Comparison of ENCODE assay signal across 8 cellular contexts in the genomic region with DNA sequence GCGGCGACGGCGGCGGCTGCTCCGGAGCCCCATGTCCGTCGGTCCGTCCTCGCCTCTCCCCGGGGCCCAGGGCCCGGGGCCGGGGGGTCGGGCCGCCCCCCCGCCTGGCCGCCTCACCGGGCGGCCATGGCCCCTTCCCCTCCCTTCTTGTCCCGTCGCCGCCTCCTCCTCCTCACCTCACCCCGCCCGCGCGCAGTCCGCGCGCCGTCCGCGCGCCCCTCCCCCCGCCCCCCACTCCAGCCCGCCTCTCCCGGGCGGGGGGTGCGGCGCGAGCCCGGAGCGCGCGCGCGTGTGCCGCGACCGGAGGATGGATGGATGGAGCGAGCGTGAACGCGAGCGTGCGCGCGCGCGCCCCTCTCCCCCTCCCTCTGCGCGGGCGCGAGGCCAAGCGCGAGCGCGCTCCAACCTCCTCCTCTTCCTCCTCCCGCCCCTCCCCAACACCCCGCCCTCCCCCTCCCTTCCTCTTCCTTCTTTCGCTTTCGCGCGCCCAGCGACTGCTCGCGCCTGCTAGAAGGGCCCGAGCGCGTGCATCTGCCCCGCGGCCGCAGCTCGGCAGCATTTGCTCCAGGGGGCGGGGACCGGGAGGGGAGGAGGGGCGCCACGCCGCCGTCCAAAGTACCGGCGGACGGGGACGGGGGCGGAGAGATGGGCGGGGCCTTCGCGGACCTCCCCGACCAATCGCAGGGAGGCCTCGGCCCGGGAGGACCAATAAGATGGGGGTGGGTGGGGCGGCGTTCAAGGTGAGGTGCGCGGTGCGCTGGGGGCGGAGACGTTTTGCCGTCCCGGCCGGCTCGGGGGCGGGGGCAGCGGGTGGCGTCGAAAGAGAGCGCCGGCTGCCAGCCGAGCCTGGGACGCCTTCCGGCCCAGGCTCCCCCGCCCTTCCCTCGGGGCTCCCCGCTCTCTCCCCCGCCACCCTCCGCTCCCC. TPM values are rescaled to one million over a fixed set of nuclear protein-coding genes. Genes with fewer than 3 reads are reported as not detected.
DNase-seq lines count a peak whose midpoint lies in the region; ATAC-seq and TF ChIP-seq lines count a peak whose summit lies in the region.

TSS of gene ATXN7L3 (minus strand) at position 332 of the 925 bp plus-strand sequence. CDS start 1,814 bp downstream, outside the sequence.

- WGBS in liver: under 1% methylated on average over 126 of the region's 126 CpGs

- no peak for TF ChIP-seq CTCF in liver (IDR thresholded peaks at IDR 0.05; ENCODE audit: low read depth, low read length, missing input control)

- no peaks in the 10 kb centered on the region for H3K27me3 Mint-ChIP-seq in dendritic cell treated with granulocyte-macrophage colony-stimulating factor and Interleukin-4, amounts not matched to agents 40 ng/mL and 50 ng/mL, for 4 days

- H3K27me3 ChIP-seq in liver (ENCODE audit: control insufficient read depth in 4 of 4, insufficient read depth in 4 of 4, low read length in 3 of 4): no peaks in the 10 kb centered on the region

- no peak for TF ChIP-seq RAD21 in liver (IDR thresholded peaks at IDR 0.05)

- H3K4me3 ChIP-seq in liver (ENCODE audit: low read depth in 1 of 3, low read length in 3 of 3): peak within 1 kb of the TSS; percentile 64 to 89 (median 85)

- peak within 1 kb of the TSS; percentile 79 to 86 for H3K9ac ChIP-seq in liver (ENCODE audit: low read depth in 1 of 2, low read length in 2 of 2)

- peaks cover 75% of the 10 kb centered on the region for H3K4me1 Mint-ChIP-seq in dendritic cell treated with granulocyte-macrophage colony-stimulating factor and Interleukin-4, amounts not matched to agents 40 ng/mL and 50 ng/mL, for 4 days (ENCODE audit: low read depth)

- H3K9me3 ChIP-seq in liver (ENCODE audit: control insufficient read depth in 4 of 4, low read length in 3 of 4): no peaks in the 10 kb centered on the region

- peak within 1 kb of the TSS; percentile 92 for H3K4me3 Mint-ChIP-seq in dendritic cell treated with granulocyte-macrophage colony-stimulating factor and Interleukin-4, amounts not matched to agents 40 ng/mL and 50 ng/mL, for 4 days

- intact Hi-C loops in dendritic cell treated with granulocyte-macrophage colony-stimulating factor and Interleukin-4, amounts not matched to agents 40 ng/mL and 50 ng/mL, for 4 days (cut with micrococcal nuclease): loop anchor here (1.0 to 10.0 kb wide), 3 partner anchors 14 to 305 kb away; partner anchors contain the start of genes GPATCH8, TMUB2 and UBTF

- peak; percentile 71 for ATAC-seq in GM19372 (IDR thresholded peaks at IDR 0.05; ENCODE audit: low read depth, unreplicated experiment)
- peak; percentile 52 for ATAC-seq in HG03565 (IDR thresholded peaks at IDR 0.05; ENCODE audit: unreplicated experiment)

- H3K36me3 Mint-ChIP-seq in dendritic cell treated with granulocyte-macrophage colony-stimulating factor and Interleukin-4, amounts not matched to agents 40 ng/mL and 50 ng/mL, for 4 days (ENCODE audit: low read depth): peaks cover 49% of the 10 kb centered on the region

- H3K27ac ChIP-seq in liver (ENCODE audit: low read depth in 1 of 2, low read length in 2 of 2): peak within 1 kb of the TSS; percentile 88 to 94

- DNase-seq in C1 segment of cervical spinal cord (lab: John Stamatoyannopoulos, UW) (peak; percentile 78 to 97 (median 94)), NCI-H774 (lab: John Stamatoyannopoulos, UW) (peak; percentile 98)
- DNase-seq in activated CD4-positive, alpha-beta T cell treated with anti-CD3 and anti-CD28 coated beads, Interleukin-2, amount 50 U/mL, for 4 hours: peak; percentile 100
- DNase-seq in stimulated activated CD4-positive, alpha-beta T cell treated with anti-CD3 and anti-CD28 coated beads, Interleukin-4, amount 100 ng/mL, for 1 hour: peak; percentile 100

- H3K36me3 ChIP-seq in liver (ENCODE audit: control insufficient read depth in 4 of 4, insufficient read depth in 3 of 4, low read depth in 1 of 4, low read length in 3 of 4): peaks cover 0 to 15% (median 12%) of the 10 kb centered on the region in 4 donors

- H3K4me1 ChIP-seq in liver (ENCODE audit: control insufficient read depth in 4 of 4, insufficient read depth in 4 of 4, low read length in 3 of 4): peaks cover 6 to 14% (median 12%) of the 10 kb centered on the region in 4 donors

- peak within 1 kb of the TSS; percentile 97 for H3K27ac Mint-ChIP-seq in dendritic cell treated with granulocyte-macrophage colony-stimulating factor and Interleukin-4, amounts not matched to agents 40 ng/mL and 50 ng/mL, for 4 days

- H3K9me3 Mint-ChIP-seq in dendritic cell treated with granulocyte-macrophage colony-stimulating factor and Interleukin-4, amounts not matched to agents 40 ng/mL and 50 ng/mL, for 4 days: no peaks in the 10 kb centered on the region

TF ChIP-seq in liver, 16 proteins besides CTCF, POLR2A, EP300 and RAD21:
- TF ChIP-seq FOXA2 (IDR thresholded peaks at IDR 0.05): no peak
- TF ChIP-seq HNF4G (IDR thresholded peaks at IDR 0.05): no peak
- TF ChIP-seq YY1 (IDR thresholded peaks at IDR 0.05): peak; percentile 26
- TF ChIP-seq, protein P1, sequence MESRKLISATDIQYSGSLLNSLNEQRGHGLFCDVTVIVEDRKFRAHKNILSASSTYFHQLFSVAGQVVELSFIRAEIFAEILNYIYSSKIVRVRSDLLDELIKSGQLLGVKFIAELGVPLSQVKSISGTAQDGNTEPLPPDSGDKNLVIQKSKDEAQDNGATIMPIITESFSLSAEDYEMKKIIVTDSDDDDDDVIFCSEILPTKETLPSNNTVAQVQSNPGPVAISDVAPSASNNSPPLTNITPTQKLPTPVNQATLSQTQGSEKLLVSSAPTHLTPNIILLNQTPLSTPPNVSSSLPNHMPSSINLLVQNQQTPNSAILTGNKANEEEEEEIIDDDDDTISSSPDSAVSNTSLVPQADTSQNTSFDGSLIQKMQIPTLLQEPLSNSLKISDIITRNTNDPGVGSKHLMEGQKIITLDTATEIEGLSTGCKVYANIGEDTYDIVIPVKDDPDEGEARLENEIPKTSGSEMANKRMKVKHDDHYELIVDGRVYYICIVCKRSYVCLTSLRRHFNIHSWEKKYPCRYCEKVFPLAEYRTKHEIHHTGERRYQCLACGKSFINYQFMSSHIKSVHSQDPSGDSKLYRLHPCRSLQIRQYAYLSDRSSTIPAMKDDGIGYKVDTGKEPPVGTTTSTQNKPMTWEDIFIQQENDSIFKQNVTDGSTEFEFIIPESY (IDR thresholded peaks at IDR 0.05): no peak
- TF ChIP-seq MAX (IDR thresholded peaks at IDR 0.05): no peak
- TF ChIP-seq, protein P2, sequence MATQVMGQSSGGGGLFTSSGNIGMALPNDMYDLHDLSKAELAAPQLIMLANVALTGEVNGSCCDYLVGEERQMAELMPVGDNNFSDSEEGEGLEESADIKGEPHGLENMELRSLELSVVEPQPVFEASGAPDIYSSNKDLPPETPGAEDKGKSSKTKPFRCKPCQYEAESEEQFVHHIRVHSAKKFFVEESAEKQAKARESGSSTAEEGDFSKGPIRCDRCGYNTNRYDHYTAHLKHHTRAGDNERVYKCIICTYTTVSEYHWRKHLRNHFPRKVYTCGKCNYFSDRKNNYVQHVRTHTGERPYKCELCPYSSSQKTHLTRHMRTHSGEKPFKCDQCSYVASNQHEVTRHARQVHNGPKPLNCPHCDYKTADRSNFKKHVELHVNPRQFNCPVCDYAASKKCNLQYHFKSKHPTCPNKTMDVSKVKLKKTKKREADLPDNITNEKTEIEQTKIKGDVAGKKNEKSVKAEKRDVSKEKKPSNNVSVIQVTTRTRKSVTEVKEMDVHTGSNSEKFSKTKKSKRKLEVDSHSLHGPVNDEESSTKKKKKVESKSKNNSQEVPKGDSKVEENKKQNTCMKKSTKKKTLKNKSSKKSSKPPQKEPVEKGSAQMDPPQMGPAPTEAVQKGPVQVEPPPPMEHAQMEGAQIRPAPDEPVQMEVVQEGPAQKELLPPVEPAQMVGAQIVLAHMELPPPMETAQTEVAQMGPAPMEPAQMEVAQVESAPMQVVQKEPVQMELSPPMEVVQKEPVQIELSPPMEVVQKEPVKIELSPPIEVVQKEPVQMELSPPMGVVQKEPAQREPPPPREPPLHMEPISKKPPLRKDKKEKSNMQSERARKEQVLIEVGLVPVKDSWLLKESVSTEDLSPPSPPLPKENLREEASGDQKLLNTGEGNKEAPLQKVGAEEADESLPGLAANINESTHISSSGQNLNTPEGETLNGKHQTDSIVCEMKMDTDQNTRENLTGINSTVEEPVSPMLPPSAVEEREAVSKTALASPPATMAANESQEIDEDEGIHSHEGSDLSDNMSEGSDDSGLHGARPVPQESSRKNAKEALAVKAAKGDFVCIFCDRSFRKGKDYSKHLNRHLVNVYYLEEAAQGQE (IDR thresholded peaks at IDR 0.05): peak; percentile 36
- no peak for TF ChIP-seq JUND (IDR thresholded peaks at IDR 0.05)
- no peak for TF ChIP-seq RXRA (IDR thresholded peaks at IDR 0.05)
- TF ChIP-seq HNF4A (conservative IDR thresholded peaks at IDR 0.05): peak; percentile 48 to 59
- TF ChIP-seq NR2F2 (IDR thresholded peaks at IDR 0.05): no peak
- TF ChIP-seq, protein P3, sequence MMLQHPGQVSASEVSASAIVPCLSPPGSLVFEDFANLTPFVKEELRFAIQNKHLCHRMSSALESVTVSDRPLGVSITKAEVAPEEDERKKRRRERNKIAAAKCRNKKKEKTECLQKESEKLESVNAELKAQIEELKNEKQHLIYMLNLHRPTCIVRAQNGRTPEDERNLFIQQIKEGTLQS (IDR thresholded peaks at IDR 0.05): no peak
- peak in 1 of 2 donors; percentile 64 for TF ChIP-seq EGR1 (IDR thresholded peaks at IDR 0.05; ENCODE audit: low read depth in 2 of 2)
- TF ChIP-seq SP1 (IDR thresholded peaks at IDR 0.05): peak; percentile 71
- TF ChIP-seq GABPA (IDR thresholded peaks at IDR 0.05 in 1 of 2, conservative IDR thresholded peaks at IDR 0.05 in 1 of 2): peak in 1 of 2 donors; percentile 60
- TF ChIP-seq FOXA1 (IDR thresholded peaks at IDR 0.05): no peak
- TF ChIP-seq TAF1 (conservative IDR thresholded peaks at IDR 0.05): no peak

RNA-seq across cellular contexts. Expression of gene ATXN7L3, which starts in this region (rescaled TPM):
- total RNA-seq in liver: 10 to 100 TPM; 13.8 to 20.9 TPM
- 10 to 100 TPM in 1 of 2 donors, 1 to 10 TPM in 1; 5.1 to 15.7 TPM for polyA plus RNA-seq in liver

Comparison
In these comparisons a context has a peak if more than half of its experiments do, and no peak if none do; other contexts are left out.
1. Peak in every context shown above with its lines: DNase-seq, ATAC-seq, H3K4me3 ChIP-seq and H3K27ac ChIP-seq.